Comparison of ENCODE assay signal across 18 cellular contexts in the genomic region with DNA sequence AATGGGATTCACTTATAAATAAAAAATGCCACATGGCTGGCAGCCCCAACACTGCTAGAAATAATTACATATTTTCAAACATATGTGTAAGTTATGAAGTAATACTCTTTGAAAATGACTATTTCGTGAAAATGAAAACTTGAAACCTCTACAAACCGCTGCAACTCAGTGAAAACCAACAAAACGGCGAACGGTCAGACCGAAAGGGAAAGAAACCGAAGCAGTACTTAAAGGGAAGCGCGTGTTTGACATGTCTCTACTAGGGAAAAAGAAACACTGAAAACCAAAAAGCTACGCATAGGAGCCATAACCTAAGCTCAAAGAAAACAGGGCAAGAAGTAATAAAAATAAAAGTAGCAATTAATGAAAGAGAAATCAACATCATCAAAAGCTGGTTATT.
DNase-seq lines count a peak whose midpoint lies in the region; ATAC-seq and TF ChIP-seq lines count a peak whose summit lies in the region.
"Had no signal": no experiment of that assay in that cellular context is flagged by ENCODE, and none has a peak within 500 bp of the region (broad histone marks: within the 10 kb centered on the region; RNA-seq: fewer than 3 reads in every experiment).

No MANE protein-coding gene starts in this region.

- no peak overlapping the region for H3K27ac ChIP-seq in right atrium auricular region
- H3K27ac ChIP-seq: C4-2B had no signal

- peak overlapping the region; percentile 5 for H3K4me3 Mint-ChIP-seq in activated T-cell treated with anti-CD3 and anti-CD28 coated beads, Interleukin-2, amount 50 U/mL, for 24 hours
- H3K4me3 Mint-ChIP-seq in IgD-negative memory B cell = peak overlapping the region; percentile 55 to 91 (median 78)
- peak overlapping the region; percentile 75 for H3K4me3 Mint-ChIP-seq in central memory CD8-positive, alpha-beta T cell
- H3K4me3 Mint-ChIP-seq: nephron progenitor cell; stimulated activated naive CD8-positive, alpha-beta T cell treated with anti-CD3 and anti-CD28 coated beads, Interleukin-15, amount 100 ng/mL, for 72 hours had no signal

- H3K9me3 ChIP-seq in right atrium auricular region = no peaks in the 10 kb centered on the region
- H3K9me3 ChIP-seq: Peyer's patch had no signal

- H3K4me3 ChIP-seq in right atrium auricular region = no peak overlapping the region

- peaks cover 8% of the 10 kb centered on the region for H3K4me1 Mint-ChIP-seq in activated T-cell treated with anti-CD3 and anti-CD28 coated beads, Interleukin-2, amount 50 U/mL, for 24 hours (ENCODE audit: low read depth)
- peaks cover 0 to 5% (median 2%) of the 10 kb centered on the region in 3 donors for H3K4me1 Mint-ChIP-seq in IgD-negative memory B cell
- no peaks in the 10 kb centered on the region for H3K4me1 Mint-ChIP-seq in central memory CD8-positive, alpha-beta T cell
- H3K4me1 Mint-ChIP-seq: nephron progenitor cell; stimulated activated naive CD8-positive, alpha-beta T cell treated with anti-CD3 and anti-CD28 coated beads, Interleukin-15, amount 100 ng/mL, for 72 hours had no signal

- no peaks in the 10 kb centered on the region for H3K36me3 Mint-ChIP-seq in activated T-cell treated with anti-CD3 and anti-CD28 coated beads, Interleukin-2, amount 50 U/mL, for 24 hours (ENCODE audit: low read depth)
- H3K36me3 Mint-ChIP-seq in IgD-negative memory B cell = no peaks in the 10 kb centered on the region
- no peaks in the 10 kb centered on the region for H3K36me3 Mint-ChIP-seq in central memory CD8-positive, alpha-beta T cell (ENCODE audit: insufficient read depth)

- peaks cover 13% of the 10 kb centered on the region for H3K27me3 Mint-ChIP-seq in activated T-cell treated with anti-CD3 and anti-CD28 coated beads, Interleukin-2, amount 50 U/mL, for 24 hours
- no peaks in the 10 kb centered on the region for H3K27me3 Mint-ChIP-seq in IgD-negative memory B cell
- H3K27me3 Mint-ChIP-seq in central memory CD8-positive, alpha-beta T cell = no peaks in the 10 kb centered on the region

- no peaks in the 10 kb centered on the region for H3K27me3 ChIP-seq in right atrium auricular region
- H3K27me3 ChIP-seq: Peyer's patch had no signal

- H3K36me3 ChIP-seq in right atrium auricular region = no peaks in the 10 kb centered on the region
- H3K36me3 ChIP-seq: Peyer's patch had no signal

- no peak for DNase-seq in activated T-cell treated with anti-CD3 and anti-CD28 coated beads, Interleukin-2, amount 50 U/mL, for 24 hours
- DNase-seq in activated T-cell treated with anti-CD3 and anti-CD28 coated beads, Interleukin-2, amount 50 U/mL, for 1 hour = no peak
- DNase-seq in central memory CD8-positive, alpha-beta T cell (ENCODE audit: low spot score in 2 of 2) = no peak
- DNase-seq in germinal center (ENCODE audit: low spot score) (no peak), occipital lobe (lab: John Stamatoyannopoulos, UW) (no peak), right atrium auricular region (ENCODE audit: low spot score) (no peak)
- DNase-seq: activated CD8-positive, alpha-beta memory T cell treated with anti-CD3 and anti-CD28 coated beads for 24 hours; activated naive CD4-positive, alpha-beta T cell; foreskin fibroblast; mesendoderm; NCI-H1105; nephron progenitor cell; stimulated activated naive CD8-positive, alpha-beta T cell treated with anti-CD3 and anti-CD28 coated beads, Interleukin-15, amount 100 ng/mL, for 72 hours had no signal

- H3K9me3 Mint-ChIP-seq in activated T-cell treated with anti-CD3 and anti-CD28 coated beads, Interleukin-2, amount 50 U/mL, for 24 hours = no peaks in the 10 kb centered on the region
- H3K9me3 Mint-ChIP-seq in IgD-negative memory B cell = no peaks in the 10 kb centered on the region
- H3K9me3 Mint-ChIP-seq in central memory CD8-positive, alpha-beta T cell = no peaks in the 10 kb centered on the region
- H3K9me3 Mint-ChIP-seq: nephron progenitor cell; stimulated activated naive CD8-positive, alpha-beta T cell treated with anti-CD3 and anti-CD28 coated beads, Interleukin-15, amount 100 ng/mL, for 72 hours had no signal

- peak overlapping the region; percentile 63 for H3K27ac Mint-ChIP-seq in activated T-cell treated with anti-CD3 and anti-CD28 coated beads, Interleukin-2, amount 50 U/mL, for 24 hours
- H3K27ac Mint-ChIP-seq in IgD-negative memory B cell = no peak overlapping the region
- H3K27ac Mint-ChIP-seq in central memory CD8-positive, alpha-beta T cell (ENCODE audit: low read depth) = peak overlapping the region; percentile 75
- H3K27ac Mint-ChIP-seq: nephron progenitor cell; stimulated activated naive CD8-positive, alpha-beta T cell treated with anti-CD3 and anti-CD28 coated beads, Interleukin-15, amount 100 ng/mL, for 72 hours had no signal

- no peaks in the 10 kb centered on the region for H3K4me1 ChIP-seq in right atrium auricular region
- H3K4me1 ChIP-seq: Peyer's patch had no signal

- ATAC-seq in GM19324 (IDR thresholded peaks at IDR 0.05; ENCODE audit: low FRiP score, unreplicated experiment) = peak; percentile 64
- peak; percentile 57 for ATAC-seq in central memory CD8-positive, alpha-beta T cell (replicated peaks; ENCODE audit: extremely low read depth, poor library complexity, severe bottlenecking)
- ATAC-seq: SK-N-SH treated with all-trans-retinoic acid at 6 μM for 48 hours; stimulated activated naive CD8-positive, alpha-beta T cell treated with anti-CD3 and anti-CD28 coated beads, Interleukin-15, amount 100 ng/mL, for 72 hours had no signal

- TF ChIP-seq CTCF in right atrium auricular region (IDR thresholded peaks at IDR 0.05) = no peak

Comparison
In these comparisons a context has a peak if more than half of its experiments do, and no peak if none do; other contexts are left out.
1. H3K27ac Mint-ChIP-seq: peak in activated T-cell treated with anti-CD3 and anti-CD28 coated beads, Interleukin-2, amount 50 U/mL, for 24 hours (single experiment) and central memory CD8-positive, alpha-beta T cell (single experiment); none in IgD-negative memory B cell (0 of 3).
2. H3K4me3 Mint-ChIP-seq: peak in every context shown above with its lines; median percentile 78 in IgD-negative memory B cell; 75 in central memory CD8-positive, alpha-beta T cell; 5 in activated T-cell treated with anti-CD3 and anti-CD28 coated beads, Interleukin-2, amount 50 U/mL, for 24 hours.